Comparison of ENCODE assay signal across 8 cellular contexts in the genomic region with DNA sequence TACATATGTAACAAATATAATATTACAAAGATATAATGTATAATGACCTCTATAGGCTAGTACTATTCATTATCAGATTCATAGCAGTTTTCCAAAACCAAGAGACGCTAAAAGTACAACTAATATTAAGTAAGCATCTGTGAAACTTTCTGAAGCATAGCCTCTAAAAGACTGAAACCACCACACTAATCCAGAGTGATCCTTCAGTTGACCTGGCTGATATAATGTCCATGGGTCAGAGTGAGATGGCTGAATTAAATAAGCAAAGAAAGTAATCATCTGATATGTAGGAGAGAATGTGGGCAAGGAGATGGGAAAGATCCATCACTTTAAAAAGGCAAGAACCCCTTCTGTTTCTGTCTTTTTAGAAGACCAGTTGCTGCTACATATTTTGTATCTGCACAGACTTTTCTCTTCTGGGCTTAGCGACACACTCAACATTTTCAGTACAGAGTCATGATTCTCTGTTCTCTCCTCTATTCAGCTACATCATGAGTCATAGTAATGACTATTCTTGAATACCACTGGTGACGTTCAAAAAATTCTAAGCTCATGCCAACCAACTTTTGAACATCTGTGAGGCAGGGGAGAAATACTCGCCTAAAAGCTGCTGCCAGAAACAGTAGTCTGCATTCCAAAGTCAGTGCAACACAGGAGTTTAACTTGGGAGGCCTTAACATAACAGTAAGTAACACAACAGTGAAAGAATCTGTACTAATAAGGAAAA.
DNase-seq lines count a peak whose midpoint lies in the region; ATAC-seq, FAIRE-seq and TF ChIP-seq lines count a peak whose summit lies in the region.

No MANE protein-coding gene starts in this region.

- TF ChIP-seq POLR2A in GM12878 (IDR thresholded peaks at IDR 0.05; ENCODE audit: low read depth, low read length), result no peak

- no peak overlapping the region for H3K4me2 ChIP-seq in GM12878 (ENCODE audit: control insufficient read depth, insufficient read depth)

- H3K36me3 ChIP-seq in GM12878 (ENCODE audit: control insufficient read depth in 2 of 2, insufficient read depth in 2 of 2, low read length in 1 of 2) (no peaks in the 10 kb centered on the region), upper lobe of right lung (no peaks in the 10 kb centered on the region)

- H3K36me3 Mint-ChIP-seq in natural killer cell treated with Interleukin-12 subunit alpha and Interleukin-12 subunit beta and Interleukin-15 and Interleukin-18, amount 100 ng/mL, for 72 hours, result no peaks in the 10 kb centered on the region

- BruUV-seq in GM12878 (replicated peaks; lab: Mats Ljungman, UMichigan), result no TSS peak

- no peak for TF ChIP-seq RAD21 in GM12878 (IDR thresholded peaks at IDR 0.05; ENCODE audit: insufficient read depth, low read depth, low read length)

- TF ChIP-seq EP300 in GM12878 (IDR thresholded peaks at IDR 0.05; ENCODE audit: borderline replicate concordance in 1 of 2, control insufficient read depth in 1 of 2, low read depth in 2 of 2, low read length in 2 of 2), result no peak

- H4K20me1 ChIP-seq in GM12878 (ENCODE audit: control insufficient read depth, insufficient read depth), result no peaks in the 10 kb centered on the region

- RAD21 ChIA-PET in GM12878 (lab: Charles Lee; ENCODE audit: unreplicated experiment), result no interaction called here

- no peaks in the 10 kb centered on the region for H3K27me3 Mint-ChIP-seq in natural killer cell treated with Interleukin-12 subunit alpha and Interleukin-12 subunit beta and Interleukin-15 and Interleukin-18, amount 100 ng/mL, for 72 hours

- H3K27ac ChIP-seq in GM12878 (ENCODE audit: control insufficient read depth, insufficient read depth) (no peak overlapping the region), upper lobe of right lung (no peak overlapping the region)

- H3K79me2 ChIP-seq in GM12878 (ENCODE audit: control insufficient read depth, insufficient read depth, low read length), result no peaks in the 10 kb centered on the region

- no peak overlapping the region for H3K9ac ChIP-seq in GM12878 (ENCODE audit: control insufficient read depth, insufficient read depth, low read length)

- H3K4me3 ChIP-seq in GM12878, result no peak overlapping the region
- no peak overlapping the region for H3K4me3 ChIP-seq in upper lobe of right lung

- CTCF ChIA-PET in GM12878 (lab: Yijun Ruan, JAX), result interaction anchor here (0.7 kb wide), 1 partner anchor 391 kb away, joined by 3 read pairs; no protein-coding TSS in a partner anchor

- H3K4me1 ChIP-seq in GM12878 (ENCODE audit: control insufficient read depth, insufficient read depth, low read length), result no peaks in the 10 kb centered on the region
- H3K4me1 ChIP-seq in upper lobe of right lung, result peaks cover 3% of the 10 kb centered on the region

- in situ Hi-C loops in GM12878 (cut with MboI), result no loop called here

- TF ChIP-seq CTCF in GM12878 (IDR thresholded peaks at IDR 0.05 in 2 of 3, conservative IDR thresholded peaks at IDR 0.05 in 1 of 3; ENCODE audit: control insufficient read depth in 2 of 3, extremely low read depth in 1 of 3, insufficient read depth in 1 of 3, low read depth in 3 of 3, low read length in 3 of 3), result no peak
- TF ChIP-seq CTCF in upper lobe of right lung (IDR thresholded peaks at IDR 0.05), result no peak

- POLR2A ChIA-PET in GM12878 (lab: Charles Lee), result no interaction called here

- H3K9me3 ChIP-seq in GM12878 (replicated peaks; ENCODE audit: control insufficient read depth, insufficient read depth, low read length), result no peaks in the 10 kb centered on the region
- H3K9me3 ChIP-seq in upper lobe of right lung, result no peaks in the 10 kb centered on the region

- H3K27ac Mint-ChIP-seq in natural killer cell treated with Interleukin-12 subunit alpha and Interleukin-12 subunit beta and Interleukin-15 and Interleukin-18, amount 100 ng/mL, for 72 hours, result no peak overlapping the region

- H3K4me3 Mint-ChIP-seq in natural killer cell treated with Interleukin-12 subunit alpha and Interleukin-12 subunit beta and Interleukin-15 and Interleukin-18, amount 100 ng/mL, for 72 hours, result no peak overlapping the region

- ATAC-seq in HG03442 (IDR thresholded peaks at IDR 0.05; ENCODE audit: unreplicated experiment) (peak; percentile 54), GM12878 (peak; percentile 48; the same call in 2 of the 3 replicates), upper lobe of right lung (peak; percentile 55), HG03432 (IDR thresholded peaks at IDR 0.05; ENCODE audit: unreplicated experiment) (no peak), HG03342 (IDR thresholded peaks at IDR 0.05; ENCODE audit: unreplicated experiment) (no peak)
- ATAC-seq in natural killer cell treated with Interleukin-12 subunit alpha and Interleukin-12 subunit beta and Interleukin-15 and Interleukin-18, amount 100 ng/mL, for 72 hours, result no peak

- SMC1A ChIA-PET in GM12878 (lab: Charles Lee; ENCODE audit: uncharacterized antibody, unreplicated experiment), result no interaction called here

- H3K9me3 Mint-ChIP-seq in natural killer cell treated with Interleukin-12 subunit alpha and Interleukin-12 subunit beta and Interleukin-15 and Interleukin-18, amount 100 ng/mL, for 72 hours, result peaks cover 4% of the 10 kb centered on the region

- DNase-seq in GM12878 (ENCODE audit: low read depth, low spot score) (no peak), hepatic stellate cell (ENCODE audit: low spot score) (peak; percentile 89), upper lobe of right lung (no peak), SK-N-DZ (ENCODE audit: low spot score) (no peak)
- no peak for DNase-seq in natural killer cell treated with Interleukin-12 subunit alpha and Interleukin-12 subunit beta and Interleukin-15 and Interleukin-18, amount 100 ng/mL, for 72 hours (ENCODE audit: low spot score)

- no peaks in the 10 kb centered on the region for H3K4me1 Mint-ChIP-seq in natural killer cell treated with Interleukin-12 subunit alpha and Interleukin-12 subunit beta and Interleukin-15 and Interleukin-18, amount 100 ng/mL, for 72 hours (ENCODE audit: low read depth in 2 of 2)

- intact Hi-C loops in GM12878 (cut with micrococcal nuclease; ENCODE audit: unreplicated experiment), result no loop called here
- intact Hi-C loops in upper lobe of right lung (cut with DNase I), result no loop called here

- 9% methylated on average over 4 of the region's 4 CpGs for WGBS in GM12878 (ENCODE audit: insufficient coverage, insufficient replicate concordance, low lambda C conversion rate, missing lambda C conversion rate)

- no peak overlapping the region for H2AFZ ChIP-seq in GM12878 (ENCODE audit: control insufficient read depth, low read depth, low read length)

- H3K27me3 ChIP-seq in GM12878 (replicated peaks in 1 of 2; ENCODE audit: control insufficient read depth in 2 of 2, insufficient read depth in 2 of 2, low read length in 1 of 2) (no peaks in the 10 kb centered on the region), upper lobe of right lung (no peaks in the 10 kb centered on the region)

- FAIRE-seq in GM12878 (lab: Jason Lieb, UNC), result no peak

TF ChIP-seq in GM12878, 131 proteins besides CTCF, POLR2A, EP300 and RAD21 (continues in another document):
- TF ChIP-seq PKNOX1 (IDR thresholded peaks at IDR 0.05) (no peak), MEF2A (IDR thresholded peaks at IDR 0.05; ENCODE audit: insufficient read depth, low read depth, low read length) (no peak), TCF7 (IDR thresholded peaks at IDR 0.05; ENCODE audit: borderline replicate concordance) (no peak), ZNF592 (IDR thresholded peaks at IDR 0.05) (no peak), SUPT20H (IDR thresholded peaks at IDR 0.05; ENCODE audit: borderline replicate concordance, control insufficient read depth, low read depth, low read length) (no peak)

Comparison
In these comparisons a context has a peak if more than half of its experiments do, and no peak if none do; other contexts are left out.
1. ATAC-seq: peak in HG03442 (single experiment), GM12878 (single experiment) and upper lobe of right lung (single experiment); none in natural killer cell treated with Interleukin-12 subunit alpha and Interleukin-12 subunit beta and Interleukin-15 and Interleukin-18, amount 100 ng/mL, for 72 hours (0 of 2), HG03432 (single experiment) and HG03342 (single experiment).